1 cellular context compared by ENCODE assay signal in the genomic region with DNA sequence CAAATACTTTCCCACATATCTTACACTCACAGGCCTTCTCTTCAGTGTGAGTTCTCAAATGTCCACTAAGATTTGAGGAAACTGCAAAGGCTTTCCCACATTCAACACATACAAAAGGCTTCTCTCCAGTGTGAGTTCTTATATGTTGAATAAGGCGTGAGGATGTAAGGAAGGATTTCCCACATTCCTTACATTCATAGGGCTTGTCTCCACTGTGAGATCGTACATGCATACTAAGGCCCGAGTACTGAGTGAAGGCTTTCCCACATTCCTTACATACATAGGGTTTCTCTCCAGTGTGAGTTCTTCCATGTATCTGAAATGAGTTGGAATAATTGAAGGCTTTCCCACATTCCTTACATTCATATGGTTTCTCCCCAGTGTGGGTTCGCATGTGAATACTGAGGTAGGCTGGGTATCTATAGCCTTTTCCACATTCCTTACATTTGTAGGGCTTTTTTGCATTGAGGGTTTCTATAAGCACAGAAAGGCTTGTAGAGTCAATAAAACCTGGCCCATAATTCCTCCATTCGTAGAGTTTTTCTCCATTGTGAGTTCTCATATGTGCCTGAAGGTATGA.
A peak's percentile ranks its signal among the peaks of the same experiment; 100 is the strongest.
TF ChIP-seq lines count a peak whose summit lies in the region.

No MANE protein-coding gene starts in this region.

TF ChIP-seq in H1, 55 proteins besides CTCF, POLR2A, EP300 and RAD21:
- TF ChIP-seq ZNF274 (IDR thresholded peaks at IDR 0.05; ENCODE audit: borderline replicate concordance, extremely low read depth, low read length): peak; percentile 95
- 0 out of 2 replicates have a peak, but pooled peaks have one; percentile 25 for TF ChIP-seq TEAD4 (IDR thresholded peaks at IDR 0.05; ENCODE audit: low read depth, low read length)
- TF ChIP-seq HDAC2 (IDR thresholded peaks at IDR 0.05; ENCODE audit: borderline replicate concordance in 1 of 2, low read depth in 2 of 2, low read length in 2 of 2): no peak
- no peak for TF ChIP-seq SIX5 (IDR thresholded peaks at IDR 0.05; ENCODE audit: low read depth, low read length)
TF ChIP-seq in H1: peak in this region for 2.
